In genomic region chr1:65442442-65442841, GRCh38 we compare ENCODE assay signal across 2 cellular contexts.
TF ChIP-seq lines count a peak whose summit lies in the region.

No MANE protein-coding gene starts in this region.

TF ChIP-seq in HepG2, 621 proteins besides CTCF, POLR2A, EP300 and RAD21:
- TF ChIP-seq NBN (conservative IDR thresholded peaks at IDR 0.05) (no peak), UBTF (CRISPR knock-in tag; IDR thresholded peaks at IDR 0.05) (no peak), NONO (IDR thresholded peaks at IDR 0.05) (no peak), NONO (CRISPR knock-in tag; conservative IDR thresholded peaks at IDR 0.05) (no peak), BRD4 (CRISPR knock-in tag; IDR thresholded peaks at IDR 0.05) (no peak), ZNF614 (CRISPR knock-in tag; IDR thresholded peaks at IDR 0.05; ENCODE audit: borderline replicate concordance) (peak; percentile 66; the same call in 1 of the 2 replicates), CC2D1A (CRISPR knock-in tag; IDR thresholded peaks at IDR 0.05) (no peak), ZFP37 (CRISPR knock-in tag; IDR thresholded peaks at IDR 0.05; ENCODE audit: borderline replicate concordance) (no peak)

TF ChIP-seq in HEK293, 187 proteins besides CTCF, POLR2A, EP300 and RAD21:
- TF ChIP-seq ZNF830 (tag by site-specific recombination; IDR thresholded peaks at IDR 0.05; ENCODE audit: low read depth) (no peak), SETDB1 (IDR thresholded peaks at IDR 0.05; ENCODE audit: insufficient read length, low read length) (peak; percentile 20)
